1 cellular context compared by ENCODE assay signal in the genomic region with DNA sequence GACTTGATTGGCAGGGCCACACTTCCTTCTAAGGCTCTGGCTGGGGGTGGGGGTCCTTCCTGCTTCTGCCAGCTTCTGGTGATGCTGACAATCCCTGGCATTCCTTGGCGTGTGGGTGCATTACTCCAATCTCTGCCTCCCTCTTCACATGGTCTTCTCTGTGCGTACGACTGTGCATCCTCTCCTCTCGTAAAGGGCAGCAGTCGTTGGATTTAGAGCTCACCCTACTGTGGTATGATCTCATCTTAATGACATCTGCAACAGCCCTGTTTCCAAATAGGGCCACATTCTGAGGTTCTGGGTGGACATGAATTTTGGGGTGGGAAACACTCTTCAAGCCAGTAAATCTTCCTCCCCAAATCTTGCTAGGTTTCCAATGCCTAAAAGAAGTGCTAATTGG.
TF ChIP-seq lines count a peak whose summit lies in the region.

No MANE protein-coding gene starts in this region.

TF ChIP-seq in SK-N-SH treated with all-trans-retinoic acid at 6 μM for 48 hours, 23 proteins besides CTCF, POLR2A, EP300 and RAD21 (continued from another document):
- TF ChIP-seq, protein P1, sequence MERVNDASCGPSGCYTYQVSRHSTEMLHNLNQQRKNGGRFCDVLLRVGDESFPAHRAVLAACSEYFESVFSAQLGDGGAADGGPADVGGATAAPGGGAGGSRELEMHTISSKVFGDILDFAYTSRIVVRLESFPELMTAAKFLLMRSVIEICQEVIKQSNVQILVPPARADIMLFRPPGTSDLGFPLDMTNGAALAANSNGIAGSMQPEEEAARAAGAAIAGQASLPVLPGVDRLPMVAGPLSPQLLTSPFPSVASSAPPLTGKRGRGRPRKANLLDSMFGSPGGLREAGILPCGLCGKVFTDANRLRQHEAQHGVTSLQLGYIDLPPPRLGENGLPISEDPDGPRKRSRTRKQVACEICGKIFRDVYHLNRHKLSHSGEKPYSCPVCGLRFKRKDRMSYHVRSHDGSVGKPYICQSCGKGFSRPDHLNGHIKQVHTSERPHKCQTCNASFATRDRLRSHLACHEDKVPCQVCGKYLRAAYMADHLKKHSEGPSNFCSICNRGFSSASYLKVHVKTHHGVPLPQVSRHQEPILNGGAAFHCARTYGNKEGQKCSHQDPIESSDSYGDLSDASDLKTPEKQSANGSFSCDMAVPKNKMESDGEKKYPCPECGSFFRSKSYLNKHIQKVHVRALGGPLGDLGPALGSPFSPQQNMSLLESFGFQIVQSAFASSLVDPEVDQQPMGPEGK (CRISPR knock-in tag; IDR thresholded peaks at IDR 0.05; ENCODE audit: borderline replicate concordance) = no peak
- TF ChIP-seq ZNF8 (CRISPR knock-in tag; IDR thresholded peaks at IDR 0.05) (no peak), ZC3H10 (CRISPR knock-in tag; IDR thresholded peaks at IDR 0.05) (no peak), ZFP30 (CRISPR knock-in tag; IDR thresholded peaks at IDR 0.05) (no peak), ARNTL (CRISPR knock-in tag; IDR thresholded peaks at IDR 0.05; ENCODE audit: borderline replicate concordance, low read depth) (no peak), OSR1 (CRISPR knock-in tag; IDR thresholded peaks at IDR 0.05) (no peak), CSDC2 (CRISPR knock-in tag; IDR thresholded peaks at IDR 0.05) (no peak), BACH2 (CRISPR knock-in tag; IDR thresholded peaks at IDR 0.05; ENCODE audit: borderline replicate concordance) (no peak), TOX (CRISPR knock-in tag; IDR thresholded peaks at IDR 0.05; ENCODE audit: borderline replicate concordance) (no peak), GLIS3 (CRISPR knock-in tag; IDR thresholded peaks at IDR 0.05) (no peak)
- TF ChIP-seq, protein P2, sequence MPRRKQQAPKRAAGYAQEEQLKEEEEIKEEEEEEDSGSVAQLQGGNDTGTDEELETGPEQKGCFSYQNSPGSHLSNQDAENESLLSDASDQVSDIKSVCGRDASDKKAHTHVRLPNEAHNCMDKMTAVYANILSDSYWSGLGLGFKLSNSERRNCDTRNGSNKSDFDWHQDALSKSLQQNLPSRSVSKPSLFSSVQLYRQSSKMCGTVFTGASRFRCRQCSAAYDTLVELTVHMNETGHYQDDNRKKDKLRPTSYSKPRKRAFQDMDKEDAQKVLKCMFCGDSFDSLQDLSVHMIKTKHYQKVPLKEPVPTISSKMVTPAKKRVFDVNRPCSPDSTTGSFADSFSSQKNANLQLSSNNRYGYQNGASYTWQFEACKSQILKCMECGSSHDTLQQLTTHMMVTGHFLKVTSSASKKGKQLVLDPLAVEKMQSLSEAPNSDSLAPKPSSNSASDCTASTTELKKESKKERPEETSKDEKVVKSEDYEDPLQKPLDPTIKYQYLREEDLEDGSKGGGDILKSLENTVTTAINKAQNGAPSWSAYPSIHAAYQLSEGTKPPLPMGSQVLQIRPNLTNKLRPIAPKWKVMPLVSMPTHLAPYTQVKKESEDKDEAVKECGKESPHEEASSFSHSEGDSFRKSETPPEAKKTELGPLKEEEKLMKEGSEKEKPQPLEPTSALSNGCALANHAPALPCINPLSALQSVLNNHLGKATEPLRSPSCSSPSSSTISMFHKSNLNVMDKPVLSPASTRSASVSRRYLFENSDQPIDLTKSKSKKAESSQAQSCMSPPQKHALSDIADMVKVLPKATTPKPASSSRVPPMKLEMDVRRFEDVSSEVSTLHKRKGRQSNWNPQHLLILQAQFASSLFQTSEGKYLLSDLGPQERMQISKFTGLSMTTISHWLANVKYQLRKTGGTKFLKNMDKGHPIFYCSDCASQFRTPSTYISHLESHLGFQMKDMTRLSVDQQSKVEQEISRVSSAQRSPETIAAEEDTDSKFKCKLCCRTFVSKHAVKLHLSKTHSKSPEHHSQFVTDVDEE (CRISPR knock-in tag; IDR thresholded peaks at IDR 0.05) = no peak
TF ChIP-seq in SK-N-SH treated with all-trans-retinoic acid at 6 μM for 48 hours: peak in this region for 0.
